23 cellular contexts compared by ENCODE assay signal in genomic region chr6:53858913-53859312, GRCh38.
"Had no signal": no experiment of that assay in that cellular context is flagged by ENCODE, and none has a peak within 500 bp of the region (broad histone marks: within the 10 kb centered on the region; RNA-seq: fewer than 3 reads in every experiment).

No MANE protein-coding gene starts in this region.

- DNase-seq: activated CD4-positive, alpha-beta T cell treated with anti-CD3 and anti-CD28 coated beads for 36 hours; activated CD4-positive, alpha-beta T cell treated with anti-CD3 and anti-CD28 coated beads, Interleukin-2, amount 10 ng/mL, durations not matched to agents 7 days and 5 days; activated CD4-positive, alpha-beta T cell treated with anti-CD3 and anti-CD28 coated beads, Interleukin-2, amount 50 U/mL, for 4 hours; activated CD4-positive, CD25-positive, alpha-beta regulatory T cell; activated CD4-positive, CD25-positive, alpha-beta regulatory T cell treated with anti-CD3 and anti-CD28 coated beads, Interleukin-2, amount 50 U/mL, for 72 hours; activated CD8-positive, alpha-beta memory T cell treated with anti-CD3 and anti-CD28 coated beads for 24 hours; activated CD8-positive, alpha-beta T cell treated with anti-CD3 and anti-CD28 coated beads for 36 hours; activated effector memory CD4-positive, alpha-beta T cell treated with Interleukin-2 at 50 U/mL for 16 hours; activated gamma-delta T cell treated with Interleukin-2 at 50 U/mL for 16 hours; activated naive CD4-positive, alpha-beta T cell treated with anti-CD3 and anti-CD28 coated beads, Interleukin-2, amount 50 U/mL, for 16 hours; activated naive CD4-positive, alpha-beta T cell treated with Interleukin-2 at 50 U/mL for 16 hours; activated T-cell treated with anti-CD3 and anti-CD28 coated beads, Interleukin-2, amount 50 U/mL, for 4 hours; amniotic stem cell; anterior cingulate cortex; brain microvascular endothelial cell; dorsolateral prefrontal cortex; effector memory CD4-positive, alpha-beta T cell; endodermal cell; foreskin keratinocyte; heart right ventricle; T-helper 2 cell had no signal

- H3K36me3 ChIP-seq: brain microvascular endothelial cell, gastroesophageal sphincter, heart right ventricle had no signal

- H3K4me3 ChIP-seq: coronary artery, dorsolateral prefrontal cortex, gastroesophageal sphincter, heart right ventricle had no signal

- H3K27ac ChIP-seq: brain microvascular endothelial cell, coronary artery, foreskin keratinocyte, heart right ventricle had no signal

- H3K27me3 ChIP-seq: brain microvascular endothelial cell, dorsolateral prefrontal cortex, foreskin keratinocyte, gastroesophageal sphincter, heart right ventricle had no signal

- H3K9me3 ChIP-seq: gastroesophageal sphincter, heart right ventricle had no signal
